2 cellular contexts compared by ENCODE assay signal in genomic region chr2:64976276-64976675, GRCh38.
TF ChIP-seq lines count a peak whose summit lies in the region.

No MANE protein-coding gene starts in this region.

TF ChIP-seq in A549, 52 proteins besides CTCF, POLR2A, EP300 and RAD21:
- TF ChIP-seq NPAS2 (CRISPR knock-in tag; IDR thresholded peaks at IDR 0.05; ENCODE audit: borderline replicate concordance) = no peak
- TF ChIP-seq HEYL (CRISPR knock-in tag; IDR thresholded peaks at IDR 0.05) = no peak
- no peak for TF ChIP-seq RCOR1 (IDR thresholded peaks at IDR 0.05; ENCODE audit: low read depth, low read length)
- no peak for TF ChIP-seq EHF (CRISPR knock-in tag; IDR thresholded peaks at IDR 0.05)
- no peak for TF ChIP-seq ESRRA (IDR thresholded peaks at IDR 0.05; ENCODE audit: borderline replicate concordance, low read length)
- TF ChIP-seq ZSCAN20 (CRISPR knock-in tag; IDR thresholded peaks at IDR 0.05) = no peak
- no peak for TF ChIP-seq NR3C1 (IDR thresholded peaks at IDR 0.05)
- TF ChIP-seq FOSL2 (IDR thresholded peaks at IDR 0.05) = no peak
- TF ChIP-seq FOSL2 (CRISPR knock-in tag; IDR thresholded peaks at IDR 0.05) = no peak
- TF ChIP-seq SREBF2 (IDR thresholded peaks at IDR 0.05) = no peak
- no peak for TF ChIP-seq TP53 (CRISPR knock-in tag; IDR thresholded peaks at IDR 0.05)
- no peak for TF ChIP-seq ELK1 (IDR thresholded peaks at IDR 0.05; ENCODE audit: low read depth, low read length)
- TF ChIP-seq RARB (CRISPR knock-in tag; IDR thresholded peaks at IDR 0.05) = no peak
- TF ChIP-seq TFCP2L1 (CRISPR knock-in tag; IDR thresholded peaks at IDR 0.05) = no peak
- no peak for TF ChIP-seq ATOH8 (CRISPR knock-in tag; IDR thresholded peaks at IDR 0.05; ENCODE audit: low read depth)
- no peak for TF ChIP-seq JUN (IDR thresholded peaks at IDR 0.05)
- TF ChIP-seq HDAC2 (IDR thresholded peaks at IDR 0.05) = no peak

TF ChIP-seq in K562, 482 proteins besides CTCF, POLR2A, EP300 and RAD21:
- peak; percentile 14; the same call in 1 of the 2 replicates for TF ChIP-seq C11orf30 (IDR thresholded peaks at IDR 0.05; ENCODE audit: low read depth)
- TF ChIP-seq GTF2B (IDR thresholded peaks at IDR 0.05; ENCODE audit: extremely low read depth, insufficient read length) = no peak
- TF ChIP-seq SRF (CRISPR knock-in tag; IDR thresholded peaks at IDR 0.05) = no peak
- TF ChIP-seq HCFC1 (IDR thresholded peaks at IDR 0.05; ENCODE audit: low read depth, low read length) = no peak
- no peak for TF ChIP-seq PHF20 (IDR thresholded peaks at IDR 0.05; ENCODE audit: partially characterized antibody)
- 0 out of 2 replicates have a peak, but pooled peaks have one; percentile 4 for TF ChIP-seq MAFG (tag; conservative IDR thresholded peaks at IDR 0.05)
- no peak for TF ChIP-seq ZKSCAN1 (IDR thresholded peaks at IDR 0.05; ENCODE audit: low read depth, low read length)
- no peak for TF ChIP-seq CEBPB (tag; IDR thresholded peaks at IDR 0.05)
- no peak for TF ChIP-seq ZNF165 (CRISPR knock-in tag; IDR thresholded peaks at IDR 0.05; ENCODE audit: borderline replicate concordance)
- TF ChIP-seq RB1 (IDR thresholded peaks at IDR 0.05; ENCODE audit: low read depth) = no peak
- peak; percentile 18; the same call in 1 of the 2 replicates for TF ChIP-seq ZNF316 (IDR thresholded peaks at IDR 0.05)
- no peak for TF ChIP-seq SNRNP70 (optimal IDR thresholded peaks at IDR 0.05; ENCODE audit: low read depth, low read length)
- no peak for TF ChIP-seq HMG20B (CRISPR knock-in tag; IDR thresholded peaks at IDR 0.05)
- TF ChIP-seq FOS (IDR thresholded peaks at IDR 0.05; ENCODE audit: extremely low read depth, insufficient read length) = no peak
